ENCODE assay signal across 1 cellular context in the genomic region with DNA sequence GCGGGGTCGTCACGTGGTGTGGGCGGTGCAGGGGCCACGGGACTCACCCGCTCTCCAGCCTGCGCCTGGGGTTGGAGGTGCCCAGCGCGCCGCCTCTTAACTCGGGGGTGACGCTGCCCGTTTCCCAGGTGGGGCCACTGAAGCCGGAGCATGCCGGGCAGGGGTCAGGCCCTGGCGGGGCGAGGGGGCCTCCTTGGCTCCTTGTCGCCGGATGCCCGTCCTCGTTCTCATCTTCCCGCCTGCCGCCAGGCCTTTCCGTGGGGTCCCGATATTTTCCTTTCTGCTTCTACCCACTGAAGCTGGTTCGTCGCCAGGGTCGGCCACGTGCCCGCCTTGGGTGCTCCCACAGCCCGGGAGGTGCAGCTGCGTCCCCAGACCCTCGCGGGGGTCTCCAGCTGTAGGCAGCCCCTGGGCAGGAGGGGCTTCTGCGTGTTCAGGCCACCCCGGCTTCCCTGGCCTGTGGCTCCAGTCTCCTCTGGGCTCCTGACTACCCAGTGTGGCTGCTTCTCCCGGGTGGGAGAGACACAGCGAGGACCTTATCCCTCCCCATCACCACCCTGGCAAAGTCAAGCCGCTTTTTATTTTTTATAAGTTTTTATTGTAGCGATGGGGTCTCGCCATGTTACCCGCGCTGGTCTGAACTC.
TF ChIP-seq lines count a peak whose summit lies in the region.

No MANE protein-coding gene starts in this region.

TF ChIP-seq in GM12878, 131 proteins besides CTCF, POLR2A, EP300 and RAD21 (continues in another document):
- TF ChIP-seq SMARCA5 (IDR thresholded peaks at IDR 0.05), result peak; percentile 6; the same call in 1 of the 2 replicates
- peak; percentile 68 for TF ChIP-seq ATF7 (IDR thresholded peaks at IDR 0.05; ENCODE audit: low read depth)
- peak; percentile 48 for TF ChIP-seq LARP7 (IDR thresholded peaks at IDR 0.05)
- TF ChIP-seq IKZF2 (IDR thresholded peaks at IDR 0.05), result peak; percentile 34 to 53; a peak in 2 of 4 replicates
- peak in 1 of 2 experiments; percentile 1; a peak in 2 of 3 replicates for TF ChIP-seq EGR1 (IDR thresholded peaks at IDR 0.05; ENCODE audit: borderline replicate concordance in 1 of 2, low read depth in 2 of 2, low read length in 2 of 2)
- no peak for TF ChIP-seq SRF (IDR thresholded peaks at IDR 0.05; ENCODE audit: low read depth in 2 of 2, low read length in 2 of 2)
- TF ChIP-seq NBN (IDR thresholded peaks at IDR 0.05), result peak; percentile 54; the same call in 1 of the 2 replicates
- TF ChIP-seq NFIC (IDR thresholded peaks at IDR 0.05; ENCODE audit: low read depth, low read length), result no peak
- TF ChIP-seq YY1 (IDR thresholded peaks at IDR 0.05; ENCODE audit: low read depth, low read length), result no peak
- no peak for TF ChIP-seq TCF7 (IDR thresholded peaks at IDR 0.05; ENCODE audit: borderline replicate concordance)
- TF ChIP-seq WRNIP1 (IDR thresholded peaks at IDR 0.05; ENCODE audit: borderline replicate concordance, low read depth, low read length), result no peak
- no peak for TF ChIP-seq ETV6 (conservative IDR thresholded peaks at IDR 0.05 in 1 of 2, IDR thresholded peaks at IDR 0.05 in 1 of 2; ENCODE audit: borderline replicate concordance in 1 of 2, low read depth in 1 of 2)
- TF ChIP-seq, protein P1, sequence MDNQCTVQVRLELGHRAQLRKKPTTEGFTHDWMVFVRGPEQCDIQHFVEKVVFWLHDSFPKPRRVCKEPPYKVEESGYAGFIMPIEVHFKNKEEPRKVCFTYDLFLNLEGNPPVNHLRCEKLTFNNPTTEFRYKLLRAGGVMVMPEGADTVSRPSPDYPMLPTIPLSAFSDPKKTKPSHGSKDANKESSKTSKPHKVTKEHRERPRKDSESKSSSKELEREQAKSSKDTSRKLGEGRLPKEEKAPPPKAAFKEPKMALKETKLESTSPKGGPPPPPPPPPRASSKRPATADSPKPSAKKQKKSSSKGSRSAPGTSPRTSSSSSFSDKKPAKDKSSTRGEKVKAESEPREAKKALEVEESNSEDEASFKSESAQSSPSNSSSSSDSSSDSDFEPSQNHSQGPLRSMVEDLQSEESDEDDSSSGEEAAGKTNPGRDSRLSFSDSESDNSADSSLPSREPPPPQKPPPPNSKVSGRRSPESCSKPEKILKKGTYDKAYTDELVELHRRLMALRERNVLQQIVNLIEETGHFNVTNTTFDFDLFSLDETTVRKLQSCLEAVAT (IDR thresholded peaks at IDR 0.05), result 0 out of 2 replicates have a peak, but pooled peaks have one; percentile 28
- no peak for TF ChIP-seq CEBPB (IDR thresholded peaks at IDR 0.05; ENCODE audit: borderline replicate concordance in 1 of 2, low read depth in 2 of 2, low read length in 2 of 2)
- TF ChIP-seq, protein P2, sequence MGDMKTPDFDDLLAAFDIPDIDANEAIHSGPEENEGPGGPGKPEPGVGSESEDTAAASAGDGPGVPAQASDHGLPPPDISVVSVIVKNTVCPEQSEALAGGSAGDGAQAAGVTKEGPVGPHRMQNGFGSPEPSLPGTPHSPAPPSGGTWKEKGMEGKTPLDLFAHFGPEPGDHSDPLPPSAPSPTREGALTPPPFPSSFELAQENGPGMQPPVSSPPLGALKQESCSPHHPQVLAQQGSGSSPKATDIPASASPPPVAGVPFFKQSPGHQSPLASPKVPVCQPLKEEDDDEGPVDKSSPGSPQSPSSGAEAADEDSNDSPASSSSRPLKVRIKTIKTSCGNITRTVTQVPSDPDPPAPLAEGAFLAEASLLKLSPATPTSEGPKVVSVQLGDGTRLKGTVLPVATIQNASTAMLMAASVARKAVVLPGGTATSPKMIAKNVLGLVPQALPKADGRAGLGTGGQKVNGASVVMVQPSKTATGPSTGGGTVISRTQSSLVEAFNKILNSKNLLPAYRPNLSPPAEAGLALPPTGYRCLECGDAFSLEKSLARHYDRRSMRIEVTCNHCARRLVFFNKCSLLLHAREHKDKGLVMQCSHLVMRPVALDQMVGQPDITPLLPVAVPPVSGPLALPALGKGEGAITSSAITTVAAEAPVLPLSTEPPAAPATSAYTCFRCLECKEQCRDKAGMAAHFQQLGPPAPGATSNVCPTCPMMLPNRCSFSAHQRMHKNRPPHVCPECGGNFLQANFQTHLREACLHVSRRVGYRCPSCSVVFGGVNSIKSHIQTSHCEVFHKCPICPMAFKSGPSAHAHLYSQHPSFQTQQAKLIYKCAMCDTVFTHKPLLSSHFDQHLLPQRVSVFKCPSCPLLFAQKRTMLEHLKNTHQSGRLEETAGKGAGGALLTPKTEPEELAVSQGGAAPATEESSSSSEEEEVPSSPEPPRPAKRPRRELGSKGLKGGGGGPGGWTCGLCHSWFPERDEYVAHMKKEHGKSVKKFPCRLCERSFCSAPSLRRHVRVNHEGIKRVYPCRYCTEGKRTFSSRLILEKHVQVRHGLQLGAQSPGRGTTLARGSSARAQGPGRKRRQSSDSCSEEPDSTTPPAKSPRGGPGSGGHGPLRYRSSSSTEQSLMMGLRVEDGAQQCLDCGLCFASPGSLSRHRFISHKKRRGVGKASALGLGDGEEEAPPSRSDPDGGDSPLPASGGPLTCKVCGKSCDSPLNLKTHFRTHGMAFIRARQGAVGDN (IDR thresholded peaks at IDR 0.05), result peak; percentile 5; the same call in 1 of the 2 replicates
- TF ChIP-seq, protein P3, sequence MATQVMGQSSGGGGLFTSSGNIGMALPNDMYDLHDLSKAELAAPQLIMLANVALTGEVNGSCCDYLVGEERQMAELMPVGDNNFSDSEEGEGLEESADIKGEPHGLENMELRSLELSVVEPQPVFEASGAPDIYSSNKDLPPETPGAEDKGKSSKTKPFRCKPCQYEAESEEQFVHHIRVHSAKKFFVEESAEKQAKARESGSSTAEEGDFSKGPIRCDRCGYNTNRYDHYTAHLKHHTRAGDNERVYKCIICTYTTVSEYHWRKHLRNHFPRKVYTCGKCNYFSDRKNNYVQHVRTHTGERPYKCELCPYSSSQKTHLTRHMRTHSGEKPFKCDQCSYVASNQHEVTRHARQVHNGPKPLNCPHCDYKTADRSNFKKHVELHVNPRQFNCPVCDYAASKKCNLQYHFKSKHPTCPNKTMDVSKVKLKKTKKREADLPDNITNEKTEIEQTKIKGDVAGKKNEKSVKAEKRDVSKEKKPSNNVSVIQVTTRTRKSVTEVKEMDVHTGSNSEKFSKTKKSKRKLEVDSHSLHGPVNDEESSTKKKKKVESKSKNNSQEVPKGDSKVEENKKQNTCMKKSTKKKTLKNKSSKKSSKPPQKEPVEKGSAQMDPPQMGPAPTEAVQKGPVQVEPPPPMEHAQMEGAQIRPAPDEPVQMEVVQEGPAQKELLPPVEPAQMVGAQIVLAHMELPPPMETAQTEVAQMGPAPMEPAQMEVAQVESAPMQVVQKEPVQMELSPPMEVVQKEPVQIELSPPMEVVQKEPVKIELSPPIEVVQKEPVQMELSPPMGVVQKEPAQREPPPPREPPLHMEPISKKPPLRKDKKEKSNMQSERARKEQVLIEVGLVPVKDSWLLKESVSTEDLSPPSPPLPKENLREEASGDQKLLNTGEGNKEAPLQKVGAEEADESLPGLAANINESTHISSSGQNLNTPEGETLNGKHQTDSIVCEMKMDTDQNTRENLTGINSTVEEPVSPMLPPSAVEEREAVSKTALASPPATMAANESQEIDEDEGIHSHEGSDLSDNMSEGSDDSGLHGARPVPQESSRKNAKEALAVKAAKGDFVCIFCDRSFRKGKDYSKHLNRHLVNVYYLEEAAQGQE (IDR thresholded peaks at IDR 0.05; ENCODE audit: low read depth, low read length), result no peak
- no peak for TF ChIP-seq SPI1 (IDR thresholded peaks at IDR 0.05; ENCODE audit: borderline replicate concordance, insufficient read depth, low read depth, low read length)
- TF ChIP-seq TAF1 (IDR thresholded peaks at IDR 0.05; ENCODE audit: borderline replicate concordance, low read depth, low read length), result no peak
- no peak for TF ChIP-seq SP1 (IDR thresholded peaks at IDR 0.05; ENCODE audit: low read depth, low read length)
- TF ChIP-seq, protein P4, sequence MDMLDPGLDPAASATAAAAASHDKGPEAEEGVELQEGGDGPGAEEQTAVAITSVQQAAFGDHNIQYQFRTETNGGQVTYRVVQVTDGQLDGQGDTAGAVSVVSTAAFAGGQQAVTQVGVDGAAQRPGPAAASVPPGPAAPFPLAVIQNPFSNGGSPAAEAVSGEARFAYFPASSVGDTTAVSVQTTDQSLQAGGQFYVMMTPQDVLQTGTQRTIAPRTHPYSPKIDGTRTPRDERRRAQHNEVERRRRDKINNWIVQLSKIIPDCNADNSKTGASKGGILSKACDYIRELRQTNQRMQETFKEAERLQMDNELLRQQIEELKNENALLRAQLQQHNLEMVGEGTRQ (IDR thresholded peaks at IDR 0.05; ENCODE audit: borderline replicate concordance, low read depth, low read length), result no peak
- 0 out of 2 replicates have a peak, but pooled peaks have one; percentile 9 for TF ChIP-seq HDGF (IDR thresholded peaks at IDR 0.05)
- peak; percentile 27; the same call in 1 of the 2 replicates for TF ChIP-seq PML (IDR thresholded peaks at IDR 0.05; ENCODE audit: low read length)
- TF ChIP-seq RCOR1 (conservative IDR thresholded peaks at IDR 0.05; ENCODE audit: low read depth, low read length), result no peak
- no peak for TF ChIP-seq BHLHE40 (IDR thresholded peaks at IDR 0.05; ENCODE audit: borderline replicate concordance in 1 of 2, low read depth in 2 of 2, low read length in 1 of 2)
- TF ChIP-seq HCFC1 (IDR thresholded peaks at IDR 0.05; ENCODE audit: low read length), result no peak
- no peak for TF ChIP-seq BRCA1 (IDR thresholded peaks at IDR 0.05; ENCODE audit: low read depth, low read length)
- no peak for TF ChIP-seq FOXM1 (IDR thresholded peaks at IDR 0.05; ENCODE audit: low read depth, low read length)
- no peak for TF ChIP-seq SUZ12 (IDR thresholded peaks at IDR 0.05; ENCODE audit: unreplicated experiment)
- 0 out of 2 replicates have a peak, but pooled peaks have one; percentile 35 for TF ChIP-seq TCF3 (IDR thresholded peaks at IDR 0.05; ENCODE audit: borderline replicate concordance, insufficient read depth, low read depth, low read length)
- TF ChIP-seq SREBF2 (IDR thresholded peaks at IDR 0.05; ENCODE audit: low read length), result no peak
- TF ChIP-seq STAT1 (conservative IDR thresholded peaks at IDR 0.05), result no peak
- no peak for TF ChIP-seq PAX8 (IDR thresholded peaks at IDR 0.05)
- TF ChIP-seq BACH1 (IDR thresholded peaks at IDR 0.05; ENCODE audit: borderline replicate concordance), result no peak
- TF ChIP-seq EZH2 (IDR thresholded peaks at IDR 0.05; ENCODE audit: borderline replicate concordance, control insufficient read depth, low read depth, low read length), result no peak
- TF ChIP-seq ZNF384 (IDR thresholded peaks at IDR 0.05; ENCODE audit: borderline replicate concordance, low read depth, low read length), result no peak
- TF ChIP-seq CBFB (IDR thresholded peaks at IDR 0.05; ENCODE audit: low read depth), result peak; percentile 12; the same call in 1 of the 2 replicates
- TF ChIP-seq SIN3A (IDR thresholded peaks at IDR 0.05; ENCODE audit: low read depth, low read length), result 0 out of 2 replicates have a peak, but pooled peaks have one; percentile 64
- TF ChIP-seq MXI1 (IDR thresholded peaks at IDR 0.05; ENCODE audit: low read depth, low read length), result peak; percentile 15; the same call in 1 of the 2 replicates
- TF ChIP-seq, protein P5, sequence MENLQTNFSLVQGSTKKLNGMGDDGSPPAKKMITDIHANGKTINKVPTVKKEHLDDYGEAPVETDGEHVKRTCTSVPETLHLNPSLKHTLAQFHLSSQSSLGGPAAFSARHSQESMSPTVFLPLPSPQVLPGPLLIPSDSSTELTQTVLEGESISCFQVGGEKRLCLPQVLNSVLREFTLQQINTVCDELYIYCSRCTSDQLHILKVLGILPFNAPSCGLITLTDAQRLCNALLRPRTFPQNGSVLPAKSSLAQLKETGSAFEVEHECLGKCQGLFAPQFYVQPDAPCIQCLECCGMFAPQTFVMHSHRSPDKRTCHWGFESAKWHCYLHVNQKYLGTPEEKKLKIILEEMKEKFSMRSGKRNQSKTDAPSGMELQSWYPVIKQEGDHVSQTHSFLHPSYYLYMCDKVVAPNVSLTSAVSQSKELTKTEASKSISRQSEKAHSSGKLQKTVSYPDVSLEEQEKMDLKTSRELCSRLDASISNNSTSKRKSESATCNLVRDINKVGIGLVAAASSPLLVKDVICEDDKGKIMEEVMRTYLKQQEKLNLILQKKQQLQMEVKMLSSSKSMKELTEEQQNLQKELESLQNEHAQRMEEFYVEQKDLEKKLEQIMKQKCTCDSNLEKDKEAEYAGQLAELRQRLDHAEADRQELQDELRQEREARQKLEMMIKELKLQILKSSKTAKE (IDR thresholded peaks at IDR 0.05; ENCODE audit: low read depth, poor library complexity, severe bottlenecking), result no peak
- TF ChIP-seq ASH2L (IDR thresholded peaks at IDR 0.05; ENCODE audit: borderline replicate concordance, low read depth), result no peak
- TF ChIP-seq MYC (IDR thresholded peaks at IDR 0.05; ENCODE audit: insufficient read depth, insufficient read length, insufficient replicate concordance, low read length, severe bottlenecking), result no peak
- no peak for TF ChIP-seq RFX5 (IDR thresholded peaks at IDR 0.05; ENCODE audit: low read depth, low read length)
- TF ChIP-seq SREBF1 (IDR thresholded peaks at IDR 0.05; ENCODE audit: low read length), result no peak
- no peak for TF ChIP-seq POLR2AphosphoS2 (IDR thresholded peaks at IDR 0.05; ENCODE audit: low read depth, low read length)
- TF ChIP-seq, protein P6, sequence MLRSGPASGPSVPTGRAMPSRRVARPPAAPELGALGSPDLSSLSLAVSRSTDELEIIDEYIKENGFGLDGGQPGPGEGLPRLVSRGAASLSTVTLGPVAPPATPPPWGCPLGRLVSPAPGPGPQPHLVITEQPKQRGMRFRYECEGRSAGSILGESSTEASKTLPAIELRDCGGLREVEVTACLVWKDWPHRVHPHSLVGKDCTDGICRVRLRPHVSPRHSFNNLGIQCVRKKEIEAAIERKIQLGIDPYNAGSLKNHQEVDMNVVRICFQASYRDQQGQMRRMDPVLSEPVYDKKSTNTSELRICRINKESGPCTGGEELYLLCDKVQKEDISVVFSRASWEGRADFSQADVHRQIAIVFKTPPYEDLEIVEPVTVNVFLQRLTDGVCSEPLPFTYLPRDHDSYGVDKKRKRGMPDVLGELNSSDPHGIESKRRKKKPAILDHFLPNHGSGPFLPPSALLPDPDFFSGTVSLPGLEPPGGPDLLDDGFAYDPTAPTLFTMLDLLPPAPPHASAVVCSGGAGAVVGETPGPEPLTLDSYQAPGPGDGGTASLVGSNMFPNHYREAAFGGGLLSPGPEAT (IDR thresholded peaks at IDR 0.05; ENCODE audit: low read depth), result peak; percentile 22; the same call in 1 of the 2 replicates
- no peak for TF ChIP-seq ZNF207 (IDR thresholded peaks at IDR 0.05; ENCODE audit: borderline replicate concordance)
- TF ChIP-seq RB1 (IDR thresholded peaks at IDR 0.05; ENCODE audit: borderline replicate concordance), result no peak
- TF ChIP-seq KDM1A (IDR thresholded peaks at IDR 0.05; ENCODE audit: borderline replicate concordance), result no peak
- TF ChIP-seq, protein P7, sequence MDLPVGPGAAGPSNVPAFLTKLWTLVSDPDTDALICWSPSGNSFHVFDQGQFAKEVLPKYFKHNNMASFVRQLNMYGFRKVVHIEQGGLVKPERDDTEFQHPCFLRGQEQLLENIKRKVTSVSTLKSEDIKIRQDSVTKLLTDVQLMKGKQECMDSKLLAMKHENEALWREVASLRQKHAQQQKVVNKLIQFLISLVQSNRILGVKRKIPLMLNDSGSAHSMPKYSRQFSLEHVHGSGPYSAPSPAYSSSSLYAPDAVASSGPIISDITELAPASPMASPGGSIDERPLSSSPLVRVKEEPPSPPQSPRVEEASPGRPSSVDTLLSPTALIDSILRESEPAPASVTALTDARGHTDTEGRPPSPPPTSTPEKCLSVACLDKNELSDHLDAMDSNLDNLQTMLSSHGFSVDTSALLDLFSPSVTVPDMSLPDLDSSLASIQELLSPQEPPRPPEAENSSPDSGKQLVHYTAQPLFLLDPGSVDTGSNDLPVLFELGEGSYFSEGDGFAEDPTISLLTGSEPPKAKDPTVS (IDR thresholded peaks at IDR 0.05; ENCODE audit: low read depth, low read length), result no peak
- no peak for TF ChIP-seq STAT3 (IDR thresholded peaks at IDR 0.05; ENCODE audit: low read depth, low read length)
- TF ChIP-seq RAD51 (IDR thresholded peaks at IDR 0.05), result no peak
- TF ChIP-seq PAX5 (IDR thresholded peaks at IDR 0.05; ENCODE audit: borderline replicate concordance, low read depth, low read length), result no peak
